1 cellular context compared by ENCODE assay signal in the genomic region with DNA sequence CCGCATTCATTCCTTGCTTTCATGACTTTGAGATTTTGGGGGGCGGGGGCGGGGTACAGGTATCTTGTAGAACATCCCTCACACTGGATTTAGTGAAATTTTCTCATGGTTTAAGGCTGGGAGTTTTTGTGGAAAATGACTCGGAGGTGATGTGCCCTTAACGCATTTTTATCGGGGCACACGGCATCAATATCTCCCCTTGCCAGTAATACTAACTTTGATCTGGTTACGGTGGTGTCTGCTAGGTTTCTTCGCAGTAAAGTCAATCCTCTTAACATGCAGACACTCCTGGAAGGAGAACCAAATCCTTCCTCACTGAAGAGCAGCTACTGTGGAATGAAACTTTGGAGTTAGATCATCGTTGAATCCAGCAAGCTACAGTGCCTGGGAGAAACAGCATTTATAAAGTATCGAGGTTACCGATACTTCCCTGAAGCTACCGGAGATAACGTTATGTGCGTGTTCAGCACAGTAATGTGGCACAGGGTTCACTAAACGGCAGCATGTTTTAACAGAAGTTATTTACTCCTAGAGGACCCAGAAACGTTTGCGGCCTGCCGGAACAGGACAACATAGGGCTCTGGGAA.
TF ChIP-seq lines count a peak whose summit lies in the region.

No MANE protein-coding gene starts in this region.

TF ChIP-seq in IMR-90, 13 proteins besides CTCF, POLR2A, EP300 and RAD21 (continued from another document):
- TF ChIP-seq, protein P1, sequence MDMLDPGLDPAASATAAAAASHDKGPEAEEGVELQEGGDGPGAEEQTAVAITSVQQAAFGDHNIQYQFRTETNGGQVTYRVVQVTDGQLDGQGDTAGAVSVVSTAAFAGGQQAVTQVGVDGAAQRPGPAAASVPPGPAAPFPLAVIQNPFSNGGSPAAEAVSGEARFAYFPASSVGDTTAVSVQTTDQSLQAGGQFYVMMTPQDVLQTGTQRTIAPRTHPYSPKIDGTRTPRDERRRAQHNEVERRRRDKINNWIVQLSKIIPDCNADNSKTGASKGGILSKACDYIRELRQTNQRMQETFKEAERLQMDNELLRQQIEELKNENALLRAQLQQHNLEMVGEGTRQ (IDR thresholded peaks at IDR 0.05; ENCODE audit: low read depth, low read length): no peak
- TF ChIP-seq MAFK (IDR thresholded peaks at IDR 0.05; ENCODE audit: low read depth, low read length): no peak
- TF ChIP-seq BHLHE40 (IDR thresholded peaks at IDR 0.05; ENCODE audit: low read depth, low read length): no peak
- TF ChIP-seq MAZ (IDR thresholded peaks at IDR 0.05; ENCODE audit: borderline replicate concordance, low read depth, low read length): no peak
- TF ChIP-seq RFX5 (IDR thresholded peaks at IDR 0.05; ENCODE audit: low read depth, low read length): no peak
- TF ChIP-seq, protein P2, sequence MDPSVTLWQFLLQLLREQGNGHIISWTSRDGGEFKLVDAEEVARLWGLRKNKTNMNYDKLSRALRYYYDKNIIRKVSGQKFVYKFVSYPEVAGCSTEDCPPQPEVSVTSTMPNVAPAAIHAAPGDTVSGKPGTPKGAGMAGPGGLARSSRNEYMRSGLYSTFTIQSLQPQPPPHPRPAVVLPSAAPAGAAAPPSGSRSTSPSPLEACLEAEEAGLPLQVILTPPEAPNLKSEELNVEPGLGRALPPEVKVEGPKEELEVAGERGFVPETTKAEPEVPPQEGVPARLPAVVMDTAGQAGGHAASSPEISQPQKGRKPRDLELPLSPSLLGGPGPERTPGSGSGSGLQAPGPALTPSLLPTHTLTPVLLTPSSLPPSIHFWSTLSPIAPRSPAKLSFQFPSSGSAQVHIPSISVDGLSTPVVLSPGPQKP (IDR thresholded peaks at IDR 0.05; ENCODE audit: borderline replicate concordance, low read depth, low read length): no peak
- TF ChIP-seq CEBPB (IDR thresholded peaks at IDR 0.05; ENCODE audit: low read depth, low read length): no peak
- TF ChIP-seq RCOR1 (IDR thresholded peaks at IDR 0.05; ENCODE audit: insufficient replicate concordance, low read length): no peak
